Comparison of ENCODE assay signal across 11 cellular contexts in genomic region chr16:90031931-90032663, GRCh38. TPM values are rescaled to one million over a fixed set of nuclear protein-coding genes. Genes with fewer than 3 reads are reported as not detected.
A peak's percentile ranks its signal among the peaks of the same experiment; 100 is the strongest.
DNase-seq lines count a peak whose midpoint lies in the region; ATAC-seq and TF ChIP-seq lines count a peak whose summit lies in the region.
"Had no signal": no experiment of that assay in that cellular context is flagged by ENCODE, and none has a peak within 500 bp of the region (broad histone marks: within the 10 kb centered on the region; RNA-seq: fewer than 3 reads in every experiment).

No MANE protein-coding gene starts in this region.

- peaks cover 2% of the 10 kb centered on the region for H3K79me1 ChIP-seq in mesenchymal stem cell (replicated peaks; ENCODE audit: low read length, poor library complexity, severe bottlenecking)

- H3K9me3 ChIP-seq in mesenchymal stem cell (ENCODE audit: control insufficient read depth, low read length) (no peaks in the 10 kb centered on the region), left ventricle myocardium inferior (replicated peaks) (no peaks in the 10 kb centered on the region)
- H3K9me3 ChIP-seq: pancreas had no signal

- no peak for ATAC-seq in GM18511 (IDR thresholded peaks at IDR 0.05; ENCODE audit: unreplicated experiment)

- no peak overlapping the region for H3K27ac ChIP-seq in mesenchymal stem cell (ENCODE audit: low read length, poor library complexity, severe bottlenecking)
- H3K27ac ChIP-seq in left ventricle myocardium inferior (replicated peaks), result no peak overlapping the region
- H3K27ac ChIP-seq: pancreas had no signal

- H3K4me3 Mint-ChIP-seq in CD14-positive monocyte (peak overlapping the region in 1 of 2 donors; percentile 27), HFFc6 (peak overlapping the region; percentile 73)

- H3K27me3 Mint-ChIP-seq in CD14-positive monocyte (ENCODE audit: low read depth in 3 of 3) (peaks cover 0 to 21% (median 11%) of the 10 kb centered on the region in 3 donors), HFFc6 (ENCODE audit: insufficient read depth) (peaks cover 19% of the 10 kb centered on the region)

- H3K27me3 ChIP-seq in mesenchymal stem cell (ENCODE audit: control insufficient read depth in 1 of 2, insufficient read depth in 1 of 2, low read length in 2 of 2), result no peaks in the 10 kb centered on the region
- no peaks in the 10 kb centered on the region for H3K27me3 ChIP-seq in left ventricle myocardium inferior (ENCODE audit: low read depth)
- H3K27me3 ChIP-seq: pancreas had no signal

- no peak overlapping the region for H2AK5ac ChIP-seq in mesenchymal stem cell (ENCODE audit: low read length, severe bottlenecking)

- H3K4ac ChIP-seq in mesenchymal stem cell (ENCODE audit: low read depth in 1 of 2, low read length in 2 of 2), result no peak overlapping the region

- H3K36me3 Mint-ChIP-seq in CD14-positive monocyte (peaks cover 2 to 13% of the 10 kb centered on the region in 2 donors), HFFc6 (ENCODE audit: low read depth) (peaks cover 41% of the 10 kb centered on the region)

- H3K4me1 Mint-ChIP-seq in CD14-positive monocyte (peaks cover 16% of the 10 kb centered on the region), HFFc6 (ENCODE audit: low read depth) (peaks cover 11% of the 10 kb centered on the region; the same call in 1 of the 2 replicates)

- H3K4me2 ChIP-seq in mesenchymal stem cell (ENCODE audit: low read length, poor library complexity, severe bottlenecking), result no peak overlapping the region

- H3K18ac ChIP-seq in mesenchymal stem cell (ENCODE audit: low read depth in 1 of 2, low read length in 2 of 2), result no peak overlapping the region

- intact Hi-C loops in CD14-positive monocyte (cut with micrococcal nuclease) (no loop called here), left ventricle myocardium inferior (cut with micrococcal nuclease) (no loop called here)

- H3K9me3 Mint-ChIP-seq in CD14-positive monocyte (peaks cover 0 to 9% (median 2%) of the 10 kb centered on the region in 7 donors), HFFc6 (peaks cover 16% of the 10 kb centered on the region)

- DNase-seq in CD14-positive monocyte (ENCODE audit: low spot score) (no peak), HFFc6 (peak; percentile 25), cardiac fibroblast (ENCODE audit: low read depth in 2 of 2) (peak; percentile 55 to 63), mesenchymal stem cell (peak; percentile 63), left ventricle myocardium inferior (no peak), NCI-H1048 (lab: John Stamatoyannopoulos, UW) (no peak), DMS114 treated with DMSO at 0.1 percent for 48 hours (lab: John Stamatoyannopoulos, UW; ENCODE audit: unreplicated experiment) (no peak)
- DNase-seq: Calu3, cortex of kidney had no signal

- H3K23ac ChIP-seq in mesenchymal stem cell (ENCODE audit: low read length in 2 of 2), result no peak overlapping the region

- no peak overlapping the region for H2AFZ ChIP-seq in mesenchymal stem cell (ENCODE audit: low read depth, low read length)

- H2BK5ac ChIP-seq in mesenchymal stem cell (ENCODE audit: low read depth, low read length, poor library complexity, severe bottlenecking), result no peak overlapping the region

- no peak overlapping the region for H2BK15ac ChIP-seq in mesenchymal stem cell (ENCODE audit: low read depth, poor library complexity, severe bottlenecking)

- H3K36me3 ChIP-seq in mesenchymal stem cell (ENCODE audit: control insufficient read depth in 1 of 2, insufficient read depth in 2 of 2, low read depth in 1 of 2, low read length in 2 of 2) (peaks cover 45 to 57% of the 10 kb centered on the region in 2 experiments), left ventricle myocardium inferior (peaks cover 47% of the 10 kb centered on the region)

- H4K8ac ChIP-seq in mesenchymal stem cell (ENCODE audit: low read length), result no peak overlapping the region

- H3K9ac ChIP-seq in mesenchymal stem cell (ENCODE audit: low read length), result no peak overlapping the region

- no peak overlapping the region for H4K91ac ChIP-seq in mesenchymal stem cell (ENCODE audit: low read length)

- H2BK12ac ChIP-seq in mesenchymal stem cell (ENCODE audit: low read length in 2 of 2), result no peak overlapping the region

- peaks cover 15% of the 10 kb centered on the region for H3K4me1 ChIP-seq in mesenchymal stem cell (ENCODE audit: control insufficient read depth, insufficient read depth, low read depth, low read length)
- H3K4me1 ChIP-seq in left ventricle myocardium inferior, result no peaks in the 10 kb centered on the region
- H3K4me1 ChIP-seq: pancreas had no signal

- no peak overlapping the region for H3K14ac ChIP-seq in mesenchymal stem cell (ENCODE audit: low read length in 2 of 2)

- H3K27ac Mint-ChIP-seq in CD14-positive monocyte (peak overlapping the region in 4 of 7 donors; percentile 37 to 83 (median 75)), HFFc6 (peak overlapping the region; percentile 84)

- H2BK120ac ChIP-seq in mesenchymal stem cell (ENCODE audit: low read depth, low read length), result no peak overlapping the region

- WGBS in mesenchymal stem cell, result 92% methylated on average over 9 of the region's 9 CpGs

- no peak overlapping the region for H3K4me3 ChIP-seq in cardiac fibroblast (replicated peaks in 1 of 2; ENCODE audit: low read depth in 2 of 2, low read length in 2 of 2)
- no peak overlapping the region for H3K4me3 ChIP-seq in mesenchymal stem cell (ENCODE audit: insufficient read depth in 1 of 2, low read depth in 1 of 2, low read length in 2 of 2)
- H3K4me3 ChIP-seq in left ventricle myocardium inferior, result no peak overlapping the region
- H3K4me3 ChIP-seq: pancreas had no signal

- TF ChIP-seq CTCF in CD14-positive monocyte (IDR thresholded peaks at IDR 0.05) (no peak), HFFc6 (IDR thresholded peaks at IDR 0.05) (no peak), cardiac fibroblast (IDR thresholded peaks at IDR 0.05; ENCODE audit: low read depth, low read length) (no peak), left ventricle myocardium inferior (IDR thresholded peaks at IDR 0.05; ENCODE audit: borderline replicate concordance) (no peak)

RNA-seq across cellular contexts. Expression of gene DBNDD1, which starts 12.8 kb away (rescaled TPM):
- polyA plus RNA-seq in CD14-positive monocyte, result not detected
- 1 to 10 TPM; 1.9 to 2.6 (median 2.1) TPM for total RNA-seq in HFFc6 (2021; fragmentation: NEBNext Ultra II Directional; extraction: Animal tissue kit (Norgen Biotek cat#: 25700))
- polyA plus RNA-seq in mesenchymal stem cell (2013, experiment 1 of 2), result 5.6 TPM
- 5.2 TPM for polyA plus RNA-seq in mesenchymal stem cell (2013, experiment 2 of 2)
- total RNA-seq in left ventricle myocardium inferior, result 4.6 TPM

RNA-seq across cellular contexts. Expression of gene PRDM7, which starts 45.0 kb away (rescaled TPM):
- polyA plus RNA-seq in CD14-positive monocyte, result not detected
- total RNA-seq in HFFc6 (2021; fragmentation: NEBNext Ultra II Directional; extraction: Animal tissue kit (Norgen Biotek cat#: 25700)), result not detected
- not detected for polyA plus RNA-seq in mesenchymal stem cell (2013, experiment 1 of 2)
- polyA plus RNA-seq in mesenchymal stem cell (2013, experiment 2 of 2), result not detected
- total RNA-seq in left ventricle myocardium inferior, result not detected
- total RNA-seq: Calu3, pancreas had no signal
- polyA plus RNA-seq: pancreas had no signal

Comparison
In these comparisons a context has a peak if more than half of its experiments do, and no peak if none do; other contexts are left out.
1. DNase-seq: peak in HFFc6 (single experiment), cardiac fibroblast (2 of 2) and mesenchymal stem cell (single experiment); none in CD14-positive monocyte (single experiment), left ventricle myocardium inferior (single experiment), NCI-H1048 (single experiment) and DMS114 treated with DMSO at 0.1 percent for 48 hours (single experiment).